Comparison of ENCODE assay signal across 17 cellular contexts in genomic region chr10:79611193-79611976, GRCh38. TPM values are rescaled to one million over a fixed set of nuclear protein-coding genes. Genes with fewer than 3 reads are reported as not detected.
DNase-seq lines count a peak whose midpoint lies in the region; TF ChIP-seq lines count a peak whose summit lies in the region.
"Not testable (repeated sequence)": the region's sequence is repeated elsewhere in the genome, so short reads cannot be mapped to it uniquely, and the experiment has no call there.
"Had no signal": no experiment of that assay in that cellular context is flagged by ENCODE, and none has a peak within 500 bp of the region (broad histone marks: within the 10 kb centered on the region; RNA-seq: fewer than 3 reads in every experiment).

No MANE protein-coding gene starts in this region.

- not testable (repeated sequence) for H3K9ac ChIP-seq in GM23248

- 74 to 77% methylated on average over 16 to 18 of the region's 18 CpGs for WGBS in GM23248 (ENCODE audit: low coverage in 1 of 2, low lambda C conversion rate in 2 of 2, missing lambda C conversion rate in 2 of 2), 2 experiments

- not testable (repeated sequence) for H3K79me2 ChIP-seq in GM23248 (ENCODE audit: insufficient read depth); PC-9 (ENCODE audit: low read depth); osteoblast (ENCODE audit: insufficient read depth, low read length)

- not testable (repeated sequence) for H3K9me2 ChIP-seq in GM23248 (ENCODE audit: insufficient read depth); PC-9 (ENCODE audit: insufficient read depth)

- peaks cover 13% of the 10 kb centered on the region; the same call in 1 of the 2 replicates for H3K27me3 ChIP-seq in GM23248 (replicated peaks; ENCODE audit: insufficient read depth)
- peaks cover 30% of the 10 kb centered on the region for H3K27me3 ChIP-seq in PC-9 (ENCODE audit: insufficient read depth, low read depth)
- H3K27me3 ChIP-seq in kidney epithelial cell (ENCODE audit: control insufficient read depth, insufficient read depth, low read length) = not testable (repeated sequence)
- peaks cover 14% of the 10 kb centered on the region for H3K27me3 ChIP-seq in osteoblast (ENCODE audit: insufficient read depth, low read length)

- BruUV-seq in PC-9 (replicated peaks; lab: Mats Ljungman, UMichigan) = not testable (repeated sequence)

- H3K27ac ChIP-seq in GM23248; PC-9; osteoblast (ENCODE audit: low read depth, low read length): not testable (repeated sequence)

- H3K4me1 ChIP-seq in GM23248 (ENCODE audit: insufficient read depth); PC-9 (replicated peaks; ENCODE audit: insufficient read depth); osteoblast (ENCODE audit: insufficient read depth, low read length): not testable (repeated sequence)

- CTCF ChIA-PET in PC-9 (lab: Charles Lee) = not testable (repeated sequence)

- intact Hi-C loops in PC-9 (cut with micrococcal nuclease; ENCODE audit: unreplicated experiment) = not testable (repeated sequence)

- in situ Hi-C loops in GM23248 (cut with MboI); astrocyte of the spinal cord (cut with HindIII; ENCODE audit: low sequenced_read_pairs): not testable (repeated sequence)

- not testable (repeated sequence) for H3K36me3 ChIP-seq in GM23248 (ENCODE audit: low read depth); PC-9 (ENCODE audit: low read depth); kidney epithelial cell (ENCODE audit: control insufficient read depth, insufficient read depth, low read length); osteoblast (ENCODE audit: insufficient read depth, low read length)

- not testable (repeated sequence) for H4K20me1 ChIP-seq in GM23248 (ENCODE audit: insufficient read depth); PC-9 (ENCODE audit: insufficient read depth); osteoblast (ENCODE audit: insufficient read depth, low read length)

- not testable (repeated sequence) for H3K4me2 ChIP-seq in GM23248 (ENCODE audit: unreplicated experiment); osteoblast (ENCODE audit: insufficient read depth, low read length)
- H3K4me2 ChIP-seq in PC-9 = peak overlapping the region; percentile 54

- H3F3A ChIP-seq in GM23248 (ENCODE audit: insufficient read depth); PC-9 (ENCODE audit: insufficient read depth, low read depth): not testable (repeated sequence)

- H3K4me3 ChIP-seq in GM23248; PC-9; astrocyte of the spinal cord (ENCODE audit: low read depth, low read length); epithelial cell of esophagus (ENCODE audit: low read length); kidney epithelial cell (ENCODE audit: low read depth, low read length); osteoblast (ENCODE audit: insufficient read depth, low read length): not testable (repeated sequence)

- H3K9me3 ChIP-seq in GM23248 (ENCODE audit: low read depth); PC-9 (ENCODE audit: insufficient read depth, low read depth); osteoblast (ENCODE audit: low read depth, low read length): not testable (repeated sequence)

- POLR2A ChIA-PET in PC-9 (lab: Charles Lee; ENCODE audit: unreplicated experiment) = not testable (repeated sequence)

- TF ChIP-seq CTCF in PC-9 (conservative IDR thresholded peaks at IDR 0.05); astrocyte of the spinal cord (IDR thresholded peaks at IDR 0.05; ENCODE audit: low read depth, low read length); epithelial cell of esophagus (IDR thresholded peaks at IDR 0.05; ENCODE audit: insufficient read depth, low read depth, low read length, missing control alignments); kidney epithelial cell (IDR thresholded peaks at IDR 0.05; ENCODE audit: insufficient read depth, low read length, poor library complexity, severe bottlenecking); osteoblast (IDR thresholded peaks at IDR 0.05; ENCODE audit: extremely low read depth, low read depth, low read length): not testable (repeated sequence)

- peak; percentile 35 for DNase-seq in DMS 273 treated with DMSO at 0.1 percent for 48 hours (lab: John Stamatoyannopoulos, UW)
- DNase-seq in GM23248 = peak; percentile 49
- DNase-seq in PC-9 = peak in 1 of 2 experiments; percentile 40
- peak; percentile 2 for DNase-seq in astrocyte of the spinal cord (ENCODE audit: low read depth, low spot score)
- peak; percentile 59 for DNase-seq in epithelial cell of esophagus (ENCODE audit: low read depth)
- DNase-seq in kidney epithelial cell (ENCODE audit: low read depth) = peak; percentile 1
- DNase-seq in osteoblast (ENCODE audit: insufficient read length, low spot score, missing footprints) = peak; percentile 86

- H2AFZ ChIP-seq in GM23248; PC-9; osteoblast (ENCODE audit: low read length): not testable (repeated sequence)

RNA-seq across cellular contexts. Expression of gene SFTPA1, which starts 0.6 kb away (rescaled TPM):
- not detected in 2 replicates for total RNA-seq in GM23248 (2014; rRNA removed; shearing (Covaris generic))
- not detected in 2 replicates for polyA plus RNA-seq in GM23248 (2016; fragmentation: Nextera tagmentation; extraction: Ambion mirVana)
- not detected in 2 replicates for total RNA-seq in PC-9 (2021)
- total RNA-seq in kidney epithelial cell = not detected in 2 replicates
- not detected in 2 replicates for total RNA-seq in osteoblast
- total RNA-seq: activated naive CD8-positive, alpha-beta T cell treated with anti-CD3 and anti-CD28 coated beads, Interleukin-2, amount 10 ng/mL, durations not matched to agents 7 days and 5 days; astrocyte; CD4-positive, CD25-positive, alpha-beta regulatory T cell; dermis microvascular lymphatic vessel endothelial cell; mononuclear cell; naive thymus-derived CD8-positive, alpha-beta T cell; OCI-LY7; pulmonary artery endothelial cell; thyroid gland had no signal
- polyA plus RNA-seq: CD4-positive, CD25-positive, alpha-beta regulatory T cell; naive thymus-derived CD8-positive, alpha-beta T cell had no signal

RNA-seq across cellular contexts. Expression of gene SFTPA2, which starts 51.2 kb away (rescaled TPM):
- not detected in 2 replicates for total RNA-seq in GM23248 (2014; rRNA removed; shearing (Covaris generic))
- polyA plus RNA-seq in GM23248 (2016; fragmentation: Nextera tagmentation; extraction: Ambion mirVana) = not detected in 2 replicates
- total RNA-seq in PC-9 (2021) (not detected in 2 replicates), kidney epithelial cell (not detected in 2 replicates), osteoblast (not detected in 2 replicates)
- total RNA-seq: activated naive CD8-positive, alpha-beta T cell treated with anti-CD3 and anti-CD28 coated beads, Interleukin-2, amount 10 ng/mL, durations not matched to agents 7 days and 5 days; astrocyte; CD4-positive, CD25-positive, alpha-beta regulatory T cell; dermis microvascular lymphatic vessel endothelial cell; mononuclear cell; naive thymus-derived CD8-positive, alpha-beta T cell; occipital lobe; OCI-LY7; pulmonary artery endothelial cell had no signal
- polyA plus RNA-seq: CD4-positive, CD25-positive, alpha-beta regulatory T cell; naive thymus-derived CD8-positive, alpha-beta T cell had no signal
